In genomic region chr7:118281196-118281595, GRCh38 we compare ENCODE assay signal across 29 cellular contexts. TPM values are rescaled to one million over a fixed set of nuclear protein-coding genes. Genes with fewer than 3 reads are reported as not detected.
"Had no signal": no experiment of that assay in that cellular context is flagged by ENCODE, and none has a peak within 500 bp of the region (broad histone marks: within the 10 kb centered on the region; RNA-seq: fewer than 3 reads in every experiment).

No MANE protein-coding gene starts in this region.

- H3K27me3 ChIP-seq: cardiac muscle cell, ovary, thyroid gland had no signal

- H3K36me3 Mint-ChIP-seq: activated naive CD8-positive, alpha-beta T cell treated with anti-CD3 and anti-CD28 coated beads for 36 hours; immature natural killer cell; mesothelial cell of epicardium; T-cell had no signal

- H3K4me1 ChIP-seq: left ventricle myocardium inferior, prostate gland, thyroid gland had no signal

- DNase-seq: activated B cell treated with CpG ODN at 0.5 μM for 24 hours; activated CD4-positive, alpha-beta T cell treated with anti-CD3 and anti-CD28 coated beads for 36 hours; activated CD4-positive, alpha-beta T cell treated with anti-CD3 and anti-CD28 coated beads, Interleukin-2, amount 50 U/mL, for 4 hours; activated CD8-positive, alpha-beta memory T cell treated with anti-CD3 and anti-CD28 coated beads for 24 hours; activated CD8-positive, alpha-beta memory T cell treated with anti-CD3 and anti-CD28 coated beads, Interleukin-2, amount 50 U/mL, for 4 hours; activated naive CD4-positive, alpha-beta T cell treated with Interleukin-2 at 50 U/mL for 16 hours; activated naive CD8-positive, alpha-beta T cell treated with anti-CD3 and anti-CD28 coated beads for 36 hours; activated T-cell treated with anti-CD3 and anti-CD28 coated beads, Interleukin-2, amount 50 U/mL, for 24 hours; amniotic stem cell; effector CD8-positive, alpha-beta T cell; foreskin melanocyte; immature natural killer cell; left ventricle myocardium inferior; mammary epithelial cell; ovary; stimulated activated CD4-positive, alpha-beta T cell treated with anti-CD3 and anti-CD28 coated beads, Interleukin-4, amount 100 ng/mL, for 24 hours; substantia nigra; T-cell; T1000; thyroid gland had no signal

- H3K9me3 ChIP-seq: left ventricle myocardium inferior, neutrophil, ovary, prostate gland, thyroid gland had no signal

- ATAC-seq: activated CD4-positive, alpha-beta T cell treated with anti-CD3 and anti-CD28 coated beads for 36 hours; activated T-helper 17 cell treated with anti-CD3 and anti-CD28 coated beads, Interleukin-2, amount 50 U/mL, for 72 hours; natural killer cell treated with Interleukin-12 subunit alpha and Interleukin-12 subunit beta and Interleukin-15 and Interleukin-18, amount 100 ng/mL, for 72 hours; T-cell had no signal

- H3K27ac ChIP-seq: cardiac muscle cell, left ventricle myocardium inferior, neutrophil, ovary, prostate gland, thyroid gland had no signal

- H3K4me3 ChIP-seq: cardiac muscle cell, left ventricle myocardium inferior, ovary, prostate gland, thyroid gland had no signal

- H3K4me1 Mint-ChIP-seq: activated B cell treated with CpG ODN at 0.5 μM for 24 hours; activated CD4-positive, alpha-beta T cell treated with anti-CD3 and anti-CD28 coated beads for 36 hours; activated naive CD8-positive, alpha-beta T cell treated with anti-CD3 and anti-CD28 coated beads for 36 hours; activated T-helper 17 cell treated with anti-CD3 and anti-CD28 coated beads, Interleukin-2, amount 50 U/mL, for 72 hours; immature natural killer cell; T-cell had no signal

- H3K36me3 ChIP-seq: cardiac muscle cell, left ventricle myocardium inferior, neutrophil, ovary, prostate gland, thyroid gland had no signal

- H3K27ac Mint-ChIP-seq: activated B cell treated with CpG ODN at 0.5 μM for 24 hours; activated CD4-positive, alpha-beta T cell treated with anti-CD3 and anti-CD28 coated beads for 36 hours; activated naive CD8-positive, alpha-beta T cell treated with anti-CD3 and anti-CD28 coated beads for 36 hours; activated T-cell treated with anti-CD3 and anti-CD28 coated beads, Interleukin-2, amount 50 U/mL, for 24 hours; activated T-helper 17 cell treated with anti-CD3 and anti-CD28 coated beads, Interleukin-2, amount 50 U/mL, for 72 hours; dendritic cell treated with granulocyte-macrophage colony-stimulating factor and Interleukin-4, amounts not matched to agents 40 ng/mL and 50 ng/mL, for 4 days; immature natural killer cell; mesothelial cell of epicardium; natural killer cell treated with Interleukin-12 subunit alpha and Interleukin-12 subunit beta and Interleukin-15 and Interleukin-18, amount 100 ng/mL, for 72 hours; stimulated activated naive CD8-positive, alpha-beta T cell treated with anti-CD3 and anti-CD28 coated beads, Interleukin-15, Interleukin-2, amounts not matched to agents 100 ng/mL and 50 ng/mL, for 24 hours; T-cell had no signal

- H3K4me3 Mint-ChIP-seq: activated B cell treated with CpG ODN at 0.5 μM for 24 hours; activated CD4-positive, alpha-beta T cell treated with anti-CD3 and anti-CD28 coated beads for 36 hours; activated naive CD8-positive, alpha-beta T cell treated with anti-CD3 and anti-CD28 coated beads for 36 hours; activated T-cell treated with anti-CD3 and anti-CD28 coated beads, Interleukin-2, amount 50 U/mL, for 24 hours; activated T-helper 17 cell treated with anti-CD3 and anti-CD28 coated beads, Interleukin-2, amount 50 U/mL, for 72 hours; dendritic cell treated with granulocyte-macrophage colony-stimulating factor and Interleukin-4, amounts not matched to agents 40 ng/mL and 50 ng/mL, for 4 days; immature natural killer cell; mesothelial cell of epicardium; natural killer cell treated with Interleukin-12 subunit alpha and Interleukin-12 subunit beta and Interleukin-15 and Interleukin-18, amount 100 ng/mL, for 72 hours; stimulated activated naive CD8-positive, alpha-beta T cell treated with anti-CD3 and anti-CD28 coated beads, Interleukin-15, Interleukin-2, amounts not matched to agents 100 ng/mL and 50 ng/mL, for 24 hours; T-cell had no signal

- H3K9me3 Mint-ChIP-seq: activated naive CD8-positive, alpha-beta T cell treated with anti-CD3 and anti-CD28 coated beads for 36 hours; activated T-cell treated with anti-CD3 and anti-CD28 coated beads, Interleukin-2, amount 50 U/mL, for 24 hours; activated T-helper 17 cell treated with anti-CD3 and anti-CD28 coated beads, Interleukin-2, amount 50 U/mL, for 72 hours; dendritic cell treated with granulocyte-macrophage colony-stimulating factor and Interleukin-4, amounts not matched to agents 40 ng/mL and 50 ng/mL, for 4 days; mesothelial cell of epicardium; stimulated activated naive CD8-positive, alpha-beta T cell treated with anti-CD3 and anti-CD28 coated beads, Interleukin-15, Interleukin-2, amounts not matched to agents 100 ng/mL and 50 ng/mL, for 24 hours; T-cell had no signal

RNA-seq across cellular contexts. Expression of gene ANKRD7, which starts 56.7 kb away (rescaled TPM):
- total RNA-seq: activated B cell treated with CpG ODN at 0.5 μM for 24 hours; mesothelial cell of epicardium; natural killer cell treated with Interleukin-12 subunit alpha and Interleukin-12 subunit beta and Interleukin-15 and Interleukin-18, amount 100 ng/mL, for 72 hours; ureter had no signal
